ENCODE assay signal across 9 cellular contexts in the genomic region with DNA sequence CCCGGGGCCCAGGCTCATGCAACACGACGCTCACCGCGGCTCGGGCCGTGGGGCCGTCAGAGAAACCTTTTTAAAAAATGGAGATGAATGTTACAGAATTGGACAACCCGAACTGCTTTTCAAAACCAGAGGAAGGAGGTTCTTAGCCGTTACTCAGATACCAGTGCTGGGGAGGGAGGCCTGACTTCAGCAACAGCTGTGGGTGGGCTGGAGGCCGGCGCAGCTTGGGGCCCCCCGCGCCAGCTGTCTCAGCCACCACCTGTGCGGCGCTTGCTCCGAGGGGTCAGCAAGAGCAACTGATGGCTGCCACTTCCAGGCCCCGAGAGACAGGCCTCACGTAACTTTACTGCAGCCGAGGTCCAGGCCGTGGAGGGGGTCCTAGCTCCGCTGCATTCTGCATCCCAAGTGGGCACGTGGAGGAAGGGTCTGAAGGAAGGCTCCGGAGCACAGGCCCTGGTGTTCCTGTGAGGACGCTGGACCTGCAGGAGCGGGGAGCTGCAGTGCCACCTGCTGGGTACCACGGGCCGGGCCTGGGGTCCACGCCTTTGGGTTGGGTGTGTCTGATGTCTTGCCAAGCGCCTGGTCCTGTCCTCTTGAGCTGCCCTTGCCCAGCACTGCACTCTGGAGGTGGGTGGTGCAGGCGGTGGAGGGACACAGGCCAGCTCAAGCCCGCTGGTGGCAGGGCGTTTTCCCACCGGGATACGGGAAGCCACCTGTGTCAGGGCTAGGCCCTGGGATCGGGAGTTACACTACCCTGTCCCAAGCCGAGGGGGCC. TPM values are rescaled to one million over a fixed set of nuclear protein-coding genes. Genes with fewer than 3 reads are reported as not detected.
DNase-seq lines count a peak whose midpoint lies in the region; ATAC-seq, FAIRE-seq and TF ChIP-seq lines count a peak whose summit lies in the region.
"Had no signal": no experiment of that assay in that cellular context is flagged by ENCODE, and none has a peak within 500 bp of the region (broad histone marks: within the 10 kb centered on the region; RNA-seq: fewer than 3 reads in every experiment).

No MANE protein-coding gene starts in this region.

- no peaks in the 10 kb centered on the region for H3K9me2 ChIP-seq in Karpas-422 (replicated peaks; ENCODE audit: insufficient read depth, low read length)

- no peaks in the 10 kb centered on the region for H3K4me1 Mint-ChIP-seq in activated CD8-positive, alpha-beta T cell treated with anti-CD3 and anti-CD28 coated beads for 36 hours (ENCODE audit: low read depth)

- no peak for FAIRE-seq in pancreas (lab: Jason Lieb, UNC)

- H3K27me3 ChIP-seq in Karpas-422 (ENCODE audit: low read length) (no peaks in the 10 kb centered on the region), fibroblast of lung (ENCODE audit: control insufficient read depth, insufficient read depth, low read length) (no peaks in the 10 kb centered on the region), pancreas (no peaks in the 10 kb centered on the region)

- H3K27ac ChIP-seq in Karpas-422 (ENCODE audit: low read length): no peak overlapping the region
- H3K27ac ChIP-seq in fibroblast of lung (ENCODE audit: insufficient read depth, low read length): no peak overlapping the region
- no peak overlapping the region for H3K27ac ChIP-seq in pancreas

- H3K27me3 Mint-ChIP-seq in activated CD8-positive, alpha-beta T cell treated with anti-CD3 and anti-CD28 coated beads for 36 hours: no peaks in the 10 kb centered on the region
- H3K27me3 Mint-ChIP-seq: natural killer cell treated with Interleukin-12 subunit alpha and Interleukin-12 subunit beta and Interleukin-15 and Interleukin-18, amount 100 ng/mL, for 72 hours had no signal

- intact Hi-C loops in activated CD8-positive, alpha-beta T cell treated with anti-CD3 and anti-CD28 coated beads for 36 hours (cut with micrococcal nuclease): no loop called here
- intact Hi-C loops in pancreas (cut with DNase I): no loop called here

- no peaks in the 10 kb centered on the region for H3K9me3 ChIP-seq in Karpas-422 (ENCODE audit: low read length)
- H3K9me3 ChIP-seq in fibroblast of lung (ENCODE audit: control insufficient read depth, insufficient read depth, low read depth, low read length): no peaks in the 10 kb centered on the region
- no peaks in the 10 kb centered on the region for H3K9me3 ChIP-seq in pancreas

- CTCF ChIA-PET in activated CD8-positive, alpha-beta T cell treated with anti-CD3 and anti-CD28 coated beads for 36 hours (lab: Charles Lee): interaction anchor here (0.7 to 2.1 kb wide), 5 partner anchors 12 to 34 kb away, joined by 3 to 9 read pairs (median 4); no protein-coding TSS in a partner anchor

- H3K79me2 ChIP-seq in Karpas-422 (ENCODE audit: low read length): no peaks in the 10 kb centered on the region
- H3K79me2 ChIP-seq in fibroblast of lung (ENCODE audit: control insufficient read depth, insufficient read depth, low read length): no peaks in the 10 kb centered on the region

- POLR2A ChIA-PET in activated CD8-positive, alpha-beta T cell treated with anti-CD3 and anti-CD28 coated beads for 36 hours (lab: Charles Lee): interaction anchor here (0.6 to 1.1 kb wide), 4 partner anchors 10 to 33 kb away, joined by 3 to 4 read pairs (median 3); no protein-coding TSS in a partner anchor

- H3K36me3 Mint-ChIP-seq in activated CD8-positive, alpha-beta T cell treated with anti-CD3 and anti-CD28 coated beads for 36 hours (ENCODE audit: low read depth): peaks cover 24% of the 10 kb centered on the region
- H3K36me3 Mint-ChIP-seq: natural killer cell treated with Interleukin-12 subunit alpha and Interleukin-12 subunit beta and Interleukin-15 and Interleukin-18, amount 100 ng/mL, for 72 hours had no signal

- H2AFZ ChIP-seq in Karpas-422 (ENCODE audit: low read length) (no peak overlapping the region), fibroblast of lung (ENCODE audit: low read length) (no peak overlapping the region)

- TF ChIP-seq CTCF in activated CD8-positive, alpha-beta T cell treated with anti-CD3 and anti-CD28 coated beads for 36 hours (IDR thresholded peaks at IDR 0.05): peak; percentile 27
- TF ChIP-seq CTCF in fibroblast of lung (conservative IDR thresholded peaks at IDR 0.05 in 1 of 2, IDR thresholded peaks at IDR 0.05 in 1 of 2; ENCODE audit: low read depth in 1 of 2, low read length in 2 of 2) (peak; percentile 30 to 43), pancreas (IDR thresholded peaks at IDR 0.05) (peak in 3 of 4 donors; percentile 21 to 38 (median 22))

- no peak overlapping the region for H3K27ac Mint-ChIP-seq in activated CD8-positive, alpha-beta T cell treated with anti-CD3 and anti-CD28 coated beads for 36 hours
- H3K27ac Mint-ChIP-seq: natural killer cell treated with Interleukin-12 subunit alpha and Interleukin-12 subunit beta and Interleukin-15 and Interleukin-18, amount 100 ng/mL, for 72 hours had no signal

- H3K4me3 ChIP-seq in Karpas-422 (ENCODE audit: low read length) (no peak overlapping the region), fibroblast of lung (replicated peaks in 1 of 4; ENCODE audit: control extremely low read depth in 1 of 4, insufficient read depth in 1 of 4, low read depth in 3 of 4, low read length in 4 of 4) (no peak overlapping the region), pancreas (no peak overlapping the region)

- DNase-seq in D341Med (ENCODE audit: low spot score) (peak; percentile 83), Karpas-422 (peak; percentile 71), fibroblast of lung (ENCODE audit: low read depth in 2 of 2) (peak; percentile 36 to 42), pancreas (peak; percentile 47 to 89 (median 77)), NOMO-1 treated with dmso at 0.1 percent for 144 hours (lab: John Stamatoyannopoulos, UW; ENCODE audit: unreplicated experiment) (no peak), foreskin melanocyte (no peak)
- peak; percentile 66 for DNase-seq in activated CD8-positive, alpha-beta T cell treated with anti-CD3 and anti-CD28 coated beads for 36 hours

- no peak overlapping the region for H3K9ac ChIP-seq in Karpas-422 (ENCODE audit: low read length)
- no peak overlapping the region for H3K9ac ChIP-seq in fibroblast of lung (ENCODE audit: insufficient read depth, low read length)

- no peaks in the 10 kb centered on the region for H3K9me3 Mint-ChIP-seq in activated CD8-positive, alpha-beta T cell treated with anti-CD3 and anti-CD28 coated beads for 36 hours
- H3K9me3 Mint-ChIP-seq: natural killer cell treated with Interleukin-12 subunit alpha and Interleukin-12 subunit beta and Interleukin-15 and Interleukin-18, amount 100 ng/mL, for 72 hours had no signal

- H4K20me1 ChIP-seq in Karpas-422 (ENCODE audit: insufficient read depth, low read depth, low read length) (no peaks in the 10 kb centered on the region), fibroblast of lung (ENCODE audit: control insufficient read depth, extremely low read depth, insufficient read depth, low read length) (no peaks in the 10 kb centered on the region)

- H3K4me3 Mint-ChIP-seq in activated CD8-positive, alpha-beta T cell treated with anti-CD3 and anti-CD28 coated beads for 36 hours: no peak overlapping the region
- H3K4me3 Mint-ChIP-seq: natural killer cell treated with Interleukin-12 subunit alpha and Interleukin-12 subunit beta and Interleukin-15 and Interleukin-18, amount 100 ng/mL, for 72 hours had no signal

- H3K4me2 ChIP-seq in Karpas-422 (ENCODE audit: low read depth, low read length, poor library complexity, severe bottlenecking) (no peak overlapping the region), fibroblast of lung (ENCODE audit: extremely low read depth, insufficient read depth, low read length) (no peak overlapping the region)

- WGBS in pancreas, 2 donors: 70 to 72% methylated on average over 37 of the region's 37 CpGs

- peaks cover 20% of the 10 kb centered on the region; the same call in 1 of the 2 replicates for H3K36me3 ChIP-seq in Karpas-422 (ENCODE audit: insufficient read depth, low read length)
- peaks cover 27% of the 10 kb centered on the region for H3K36me3 ChIP-seq in fibroblast of lung (ENCODE audit: control insufficient read depth, insufficient read depth, low read length)
- H3K36me3 ChIP-seq in pancreas: peaks cover 0 to 46% (median 15%) of the 10 kb centered on the region in 3 donors

- ATAC-seq in activated CD8-positive, alpha-beta T cell treated with anti-CD3 and anti-CD28 coated beads for 36 hours: peak; percentile 62
- ATAC-seq in pancreas (peak; percentile 63 to 85 (median 80)), HG03565 (IDR thresholded peaks at IDR 0.05; ENCODE audit: unreplicated experiment) (no peak)

- H3K4me1 ChIP-seq in Karpas-422 (ENCODE audit: low read length): peaks cover 12% of the 10 kb centered on the region
- peaks cover 8% of the 10 kb centered on the region for H3K4me1 ChIP-seq in fibroblast of lung (ENCODE audit: control insufficient read depth, extremely low read depth, insufficient read depth, low read length)
- peaks cover 0 to 4% (median 0%) of the 10 kb centered on the region in 3 donors for H3K4me1 ChIP-seq in pancreas

RNA-seq across cellular contexts. Expression of a gene that starts 9.8 kb away (rescaled TPM):
- total RNA-seq in Karpas-422 (2014; rRNA removed; shearing (Covaris generic); ENCODE audit: low replicate concordance): 13.3 and 19.5 TPM in 2 replicates
- 10 to 100 TPM; 19.0 to 24.5 TPM for total RNA-seq in activated CD8-positive, alpha-beta T cell treated with anti-CD3 and anti-CD28 coated beads for 36 hours
- total RNA-seq in fibroblast of lung (34.4 and 35.5 TPM in 2 replicates), pancreas (10 to 100 TPM in 1 of 6 donors, 1 to 10 TPM in 5; 6.9 to 11.6 (median 8.9) TPM)
- polyA plus RNA-seq in fibroblast of lung (5.3 and 6.5 TPM in 2 replicates), pancreas (10 to 100 TPM; 21.9 to 28.0 TPM)
- 11.6 and 13.5 TPM in 2 replicates for polyA plus RNA-seq in fibroblast of lung (2012)
- polyA minus RNA-seq in fibroblast of lung (ENCODE audit: low replicate concordance): 5.3 and 7.2 TPM in 2 replicates

RNA-seq across cellular contexts. Expression of a gene that starts 20.9 kb away (rescaled TPM):
- 5.7 and 11.1 TPM in 2 replicates for total RNA-seq in Karpas-422 (2014; rRNA removed; shearing (Covaris generic); ENCODE audit: low replicate concordance)
- 10 to 100 TPM; 12.5 to 14.8 TPM for total RNA-seq in activated CD8-positive, alpha-beta T cell treated with anti-CD3 and anti-CD28 coated beads for 36 hours
- 12.3 and 13.7 TPM in 2 replicates for total RNA-seq in fibroblast of lung
- polyA plus RNA-seq in fibroblast of lung: 10.0 and 12.1 TPM in 2 replicates
- polyA plus RNA-seq in fibroblast of lung (2012): 13.9 and 15.9 TPM in 2 replicates
- 12.3 and 13.7 TPM in 2 replicates for polyA minus RNA-seq in fibroblast of lung (ENCODE audit: low replicate concordance)
- 1 to 10 TPM; 4.0 to 8.3 (median 4.7) TPM for total RNA-seq in pancreas
- polyA plus RNA-seq in pancreas: 1 to 10 TPM; 4.5 to 8.0 TPM

RNA-seq across cellular contexts. Expression of a gene that starts 31.8 kb away (rescaled TPM):
- 12.2 and 13.3 TPM in 2 replicates for total RNA-seq in Karpas-422 (2014; rRNA removed; shearing (Covaris generic); ENCODE audit: low replicate concordance)
- 10 to 100 TPM; 17.9 to 18.1 TPM for total RNA-seq in activated CD8-positive, alpha-beta T cell treated with anti-CD3 and anti-CD28 coated beads for 36 hours
- total RNA-seq in fibroblast of lung (39.3 and 44.9 TPM in 2 replicates), pancreas (10 to 100 TPM; 10.8 to 31.3 (median 18.4) TPM)
- polyA plus RNA-seq in fibroblast of lung (11.7 and 12.8 TPM in 2 replicates), pancreas (10 to 100 TPM; 11.3 to 13.7 TPM)
- polyA plus RNA-seq in fibroblast of lung (2012): 22.0 and 22.8 TPM in 2 replicates
- 32.6 and 38.3 TPM in 2 replicates for polyA minus RNA-seq in fibroblast of lung (ENCODE audit: low replicate concordance)

RNA-seq across cellular contexts. Expression of a gene that starts 54.7 kb away (rescaled TPM):
- total RNA-seq in Karpas-422 (2014; rRNA removed; shearing (Covaris generic); ENCODE audit: low replicate concordance): 36.3 and 69.0 TPM in 2 replicates
- total RNA-seq in activated CD8-positive, alpha-beta T cell treated with anti-CD3 and anti-CD28 coated beads for 36 hours: 10 to 100 TPM; 22.4 to 32.1 TPM
- total RNA-seq in fibroblast of lung (15.4 and 16.0 TPM in 2 replicates), pancreas (10 to 100 TPM; 15.2 to 25.1 (median 16.9) TPM)
- polyA plus RNA-seq in fibroblast of lung (4.9 and 5.7 TPM in 2 replicates), pancreas (100 to 1,000 TPM; 118 to 143 TPM)
- 11.3 and 12.3 TPM in 2 replicates for polyA plus RNA-seq in fibroblast of lung (2012)
- 7.1 and 9.1 TPM in 2 replicates for polyA minus RNA-seq in fibroblast of lung (ENCODE audit: low replicate concordance)

Comparison
In these comparisons a context has a peak if more than half of its experiments do, and no peak if none do; other contexts are left out.
1. DNase-seq: peak in D341Med (single experiment), Karpas-422 (single experiment), activated CD8-positive, alpha-beta T cell treated with anti-CD3 and anti-CD28 coated beads for 36 hours (single experiment), fibroblast of lung (2 of 2) and pancreas (6 of 6); none in NOMO-1 treated with dmso at 0.1 percent for 144 hours (single experiment) and foreskin melanocyte (single experiment).
2. Peak in every context shown above with its lines, with median percentiles within 50 percentile points of each other: CTCF ChIP-seq.